Comparison of ENCODE assay signal across 20 cellular contexts in the genomic region with DNA sequence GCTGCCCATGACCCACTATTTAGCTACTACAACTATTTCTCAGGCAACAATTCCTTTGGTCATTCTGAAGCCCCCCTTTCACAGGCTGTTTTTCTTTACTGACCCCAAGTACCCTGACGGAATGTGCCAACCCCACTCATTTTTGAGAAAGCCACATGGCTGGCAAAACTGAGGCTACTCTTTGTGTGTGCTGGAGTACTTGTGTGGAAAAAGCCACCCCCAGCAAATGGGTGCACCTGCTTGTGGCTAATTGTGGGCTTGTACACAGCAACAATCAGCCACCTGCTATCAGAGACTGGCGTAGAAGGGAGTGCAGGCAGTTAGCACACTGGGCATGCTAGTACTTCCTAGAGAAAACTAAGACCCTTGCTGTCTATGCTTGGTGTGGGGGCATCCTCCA.
DNase-seq lines count a peak whose midpoint lies in the region; ATAC-seq and TF ChIP-seq lines count a peak whose summit lies in the region.
"Had no signal": no experiment of that assay in that cellular context is flagged by ENCODE, and none has a peak within 500 bp of the region (broad histone marks: within the 10 kb centered on the region; RNA-seq: fewer than 3 reads in every experiment).

No MANE protein-coding gene starts in this region.

- no peaks in the 10 kb centered on the region for H3K9me2 ChIP-seq in PC-9 (ENCODE audit: insufficient read depth)

- no peak for TF ChIP-seq CTCF in PC-9 (conservative IDR thresholded peaks at IDR 0.05)
- no peak for TF ChIP-seq CTCF in type B pancreatic cell (conservative IDR thresholded peaks at IDR 0.05)

- no peak overlapping the region for H4K91ac ChIP-seq in mesenchymal stem cell (ENCODE audit: low read length)

- intact Hi-C loops in PC-9 (cut with micrococcal nuclease; ENCODE audit: unreplicated experiment) = loop anchor here (1.0 to 10.0 kb wide), 5 partner anchors 11 to 148 kb away; a partner anchor contains a TSS

- 82% methylated on average over 2 of the region's 2 CpGs for WGBS in mesenchymal stem cell

- H2AFZ ChIP-seq in PC-9 (0 out of 2 replicates have a peak overlapping the region, but pooled peaks have one; percentile 22), mesenchymal stem cell (ENCODE audit: low read depth, low read length) (no peak overlapping the region)

- peak overlapping the region; percentile 68 for H3K27ac Mint-ChIP-seq in type B pancreatic cell
- H3K27ac Mint-ChIP-seq in activated naive CD8-positive, alpha-beta T cell treated with anti-CD3 and anti-CD28 coated beads, Interleukin-2, amount 50 U/mL, for 24 hours = no peak overlapping the region
- H3K27ac Mint-ChIP-seq: activated naive CD4-positive, alpha-beta T cell treated with anti-CD3 and anti-CD28 coated beads for 36 hours; activated T-cell treated with anti-CD3 and anti-CD28 coated beads, Interleukin-2, amount 50 U/mL, for 24 hours; stimulated activated naive B cell treated with anti-CD40 and anti-IgM and Interleukin-4, amounts not matched to agents 10 μg/mL and 1 μg/mL and 100 μg/mL, for 72 hours; T-helper 17 cell had no signal

- H3K36me3 Mint-ChIP-seq in type B pancreatic cell = peaks cover 15% of the 10 kb centered on the region
- H3K36me3 Mint-ChIP-seq in activated naive CD8-positive, alpha-beta T cell treated with anti-CD3 and anti-CD28 coated beads, Interleukin-2, amount 50 U/mL, for 24 hours (ENCODE audit: low read depth) = no peaks in the 10 kb centered on the region
- H3K36me3 Mint-ChIP-seq: stimulated activated naive B cell treated with anti-CD40 and anti-IgM and Interleukin-4, amounts not matched to agents 10 μg/mL and 1 μg/mL and 100 μg/mL, for 72 hours had no signal

- H3K9ac ChIP-seq in mesenchymal stem cell (ENCODE audit: low read length) = no peak overlapping the region

- H3K79me1 ChIP-seq in mesenchymal stem cell (replicated peaks; ENCODE audit: low read length, poor library complexity, severe bottlenecking) = peaks cover 17% of the 10 kb centered on the region

- H4K8ac ChIP-seq in mesenchymal stem cell (ENCODE audit: low read length) = no peak overlapping the region

- H3F3A ChIP-seq in PC-9 (ENCODE audit: insufficient read depth, low read depth) = peaks cover 48% of the 10 kb centered on the region

- no peak overlapping the region for H2BK120ac ChIP-seq in mesenchymal stem cell (ENCODE audit: low read depth, low read length)

- H4K20me1 ChIP-seq in PC-9 (ENCODE audit: insufficient read depth) = no peaks in the 10 kb centered on the region

- no peak overlapping the region for H3K4ac ChIP-seq in mesenchymal stem cell (ENCODE audit: low read depth in 1 of 2, low read length in 2 of 2)

- ATAC-seq in activated naive CD8-positive, alpha-beta T cell treated with anti-CD3 and anti-CD28 coated beads, Interleukin-2, amount 50 U/mL, for 24 hours = no peak
- ATAC-seq: effector memory CD8-positive, alpha-beta T cell; stimulated activated naive B cell treated with anti-CD40 and anti-IgM and Interleukin-4, amounts not matched to agents 10 μg/mL and 1 μg/mL and 100 μg/mL, for 72 hours; T-helper 17 cell had no signal

- peak; percentile 51 for DNase-seq in NCI-H748 (lab: John Stamatoyannopoulos, UW; ENCODE audit: unreplicated experiment)
- no peak for DNase-seq in NCI-H748 treated with DMSO at 0.1 percent for 48 hours (lab: John Stamatoyannopoulos, UW)
- DNase-seq in PC-9 = peak in 1 of 2 experiments; percentile 34
- DNase-seq in mesenchymal stem cell = no peak
- DNase-seq in type B pancreatic cell (ENCODE audit: extremely low spot score, unreplicated experiment) = no peak
- no peak for DNase-seq in stimulated activated CD4-positive, alpha-beta T cell treated with anti-CD3 and anti-CD28 coated beads, Interleukin-1b, Interleukin-23, amount 100 ng/mL, for 48 hours
- DNase-seq in DMS79 (lab: John Stamatoyannopoulos, UW) = no peak
- no peak for DNase-seq in activated naive CD8-positive, alpha-beta T cell treated with anti-CD3 and anti-CD28 coated beads, Interleukin-2, amount 50 U/mL, for 24 hours
- DNase-seq: activated CD4-positive, alpha-beta T cell treated with anti-CD3 and anti-CD28 coated beads, Interleukin-2, amount 50 U/mL, for 4 hours; activated naive CD4-positive, alpha-beta T cell treated with anti-CD3 and anti-CD28 coated beads for 36 hours; activated T-cell treated with anti-CD3 and anti-CD28 coated beads, Interleukin-2, amount 50 U/mL, for 24 hours; C1 segment of cervical spinal cord; effector memory CD8-positive, alpha-beta T cell; NCI-H1694 treated with DMSO at 0.1 percent for 48 hours; ovary; right lobe of liver; SIG-M5; stimulated activated naive B cell treated with anti-CD40 and anti-IgM and Interleukin-4, amounts not matched to agents 10 μg/mL and 1 μg/mL and 100 μg/mL, for 72 hours; T-helper 17 cell had no signal

- H3K4me1 ChIP-seq in PC-9 (replicated peaks; ENCODE audit: insufficient read depth) = peaks cover 83% of the 10 kb centered on the region
- H3K4me1 ChIP-seq in mesenchymal stem cell (ENCODE audit: control insufficient read depth, insufficient read depth, low read depth, low read length) = peaks cover 7% of the 10 kb centered on the region
- H3K4me1 ChIP-seq: ascending aorta had no signal

- H3K36me3 ChIP-seq in PC-9 (ENCODE audit: low read depth) (no peaks in the 10 kb centered on the region), mesenchymal stem cell (ENCODE audit: control insufficient read depth in 1 of 2, insufficient read depth in 2 of 2, low read depth in 1 of 2, low read length in 2 of 2) (no peaks in the 10 kb centered on the region)
- H3K36me3 ChIP-seq: ascending aorta, ovary, right lobe of liver had no signal

- H2AK5ac ChIP-seq in mesenchymal stem cell (ENCODE audit: low read length, severe bottlenecking) = peak overlapping the region; percentile 43

- CTCF ChIA-PET in PC-9 (lab: Charles Lee) = interaction anchor here (0.6 to 1.1 kb wide), 2 partner anchors 74 to 209 kb away, joined by 3 to 6 read pairs; no protein-coding TSS in a partner anchor

- H2BK15ac ChIP-seq in mesenchymal stem cell (ENCODE audit: low read depth, poor library complexity, severe bottlenecking) = no peak overlapping the region

- no peak overlapping the region for H2BK5ac ChIP-seq in mesenchymal stem cell (ENCODE audit: low read depth, low read length, poor library complexity, severe bottlenecking)

- peaks cover 23% of the 10 kb centered on the region; the same call in 1 of the 2 replicates for H3K79me2 ChIP-seq in PC-9 (ENCODE audit: low read depth)

- H3K9me3 Mint-ChIP-seq in type B pancreatic cell = no peaks in the 10 kb centered on the region
- H3K9me3 Mint-ChIP-seq in activated naive CD8-positive, alpha-beta T cell treated with anti-CD3 and anti-CD28 coated beads, Interleukin-2, amount 50 U/mL, for 24 hours = no peaks in the 10 kb centered on the region
- H3K9me3 Mint-ChIP-seq: activated naive CD4-positive, alpha-beta T cell treated with anti-CD3 and anti-CD28 coated beads for 36 hours; activated T-cell treated with anti-CD3 and anti-CD28 coated beads, Interleukin-2, amount 50 U/mL, for 24 hours; effector memory CD8-positive, alpha-beta T cell had no signal

- peak overlapping the region; percentile 92 for H3K27ac ChIP-seq in PC-9
- H3K27ac ChIP-seq in mesenchymal stem cell (ENCODE audit: low read length, poor library complexity, severe bottlenecking) = peak overlapping the region; percentile 73
- H3K27ac ChIP-seq: ascending aorta, ovary, right lobe of liver had no signal

- peak overlapping the region in 1 of 2 experiments; percentile 28 for H3K18ac ChIP-seq in mesenchymal stem cell (ENCODE audit: low read depth in 1 of 2, low read length in 2 of 2)

- H3K9me3 ChIP-seq in PC-9 (ENCODE audit: insufficient read depth, low read depth) (no peaks in the 10 kb centered on the region), mesenchymal stem cell (ENCODE audit: control insufficient read depth, low read length) (no peaks in the 10 kb centered on the region)
- H3K9me3 ChIP-seq: ascending aorta, ovary, right lobe of liver had no signal

- no peaks in the 10 kb centered on the region for H3K27me3 ChIP-seq in PC-9 (ENCODE audit: insufficient read depth, low read depth)
- no peaks in the 10 kb centered on the region for H3K27me3 ChIP-seq in mesenchymal stem cell (ENCODE audit: control insufficient read depth in 1 of 2, insufficient read depth in 1 of 2, low read length in 2 of 2)
- H3K27me3 ChIP-seq: ascending aorta, ovary, right lobe of liver had no signal

- peak overlapping the region in 1 of 2 experiments; percentile 7 for H2BK12ac ChIP-seq in mesenchymal stem cell (ENCODE audit: low read length in 2 of 2)

- peaks cover 39% of the 10 kb centered on the region for H3K4me1 Mint-ChIP-seq in type B pancreatic cell (ENCODE audit: unreplicated experiment)
- peaks cover 15% of the 10 kb centered on the region for H3K4me1 Mint-ChIP-seq in activated naive CD8-positive, alpha-beta T cell treated with anti-CD3 and anti-CD28 coated beads, Interleukin-2, amount 50 U/mL, for 24 hours

- H3K4me3 ChIP-seq in PC-9 (peak overlapping the region; percentile 35; the same call in 1 of the 2 replicates), mesenchymal stem cell (ENCODE audit: insufficient read depth in 1 of 2, low read depth in 1 of 2, low read length in 2 of 2) (no peak overlapping the region)
- H3K4me3 ChIP-seq: ascending aorta, ovary, right lobe of liver had no signal

- H3K23ac ChIP-seq in mesenchymal stem cell (ENCODE audit: low read length in 2 of 2) = no peak overlapping the region

- POLR2A ChIA-PET in PC-9 (lab: Charles Lee; ENCODE audit: unreplicated experiment) = interaction anchor here (0.5 to 0.7 kb wide), 4 partner anchors 10 to 155 kb away, joined by 3 to 14 read pairs (median 8); no protein-coding TSS in a partner anchor

- no TSS peak for BruUV-seq in PC-9 (replicated peaks; lab: Mats Ljungman, UMichigan)

- H3K4me3 Mint-ChIP-seq in type B pancreatic cell = peak overlapping the region; percentile 31
- no peak overlapping the region for H3K4me3 Mint-ChIP-seq in activated naive CD8-positive, alpha-beta T cell treated with anti-CD3 and anti-CD28 coated beads, Interleukin-2, amount 50 U/mL, for 24 hours
- H3K4me3 Mint-ChIP-seq: activated naive CD4-positive, alpha-beta T cell treated with anti-CD3 and anti-CD28 coated beads for 36 hours; activated T-cell treated with anti-CD3 and anti-CD28 coated beads, Interleukin-2, amount 50 U/mL, for 24 hours; effector memory CD8-positive, alpha-beta T cell; stimulated activated naive B cell treated with anti-CD40 and anti-IgM and Interleukin-4, amounts not matched to agents 10 μg/mL and 1 μg/mL and 100 μg/mL, for 72 hours; T-helper 17 cell had no signal

- H3K27me3 Mint-ChIP-seq in type B pancreatic cell = no peaks in the 10 kb centered on the region
- H3K27me3 Mint-ChIP-seq in activated naive CD8-positive, alpha-beta T cell treated with anti-CD3 and anti-CD28 coated beads, Interleukin-2, amount 50 U/mL, for 24 hours = no peaks in the 10 kb centered on the region
- H3K27me3 Mint-ChIP-seq: activated T-cell treated with anti-CD3 and anti-CD28 coated beads, Interleukin-2, amount 50 U/mL, for 24 hours; effector memory CD8-positive, alpha-beta T cell; stimulated activated naive B cell treated with anti-CD40 and anti-IgM and Interleukin-4, amounts not matched to agents 10 μg/mL and 1 μg/mL and 100 μg/mL, for 72 hours; T-helper 17 cell had no signal

- H3K4me2 ChIP-seq in PC-9 (peak overlapping the region; percentile 73), mesenchymal stem cell (ENCODE audit: low read length, poor library complexity, severe bottlenecking) (no peak overlapping the region)

- H3K14ac ChIP-seq in mesenchymal stem cell (ENCODE audit: low read length in 2 of 2) = no peak overlapping the region
